ENCODE assay signal across 12 cellular contexts in the genomic region with DNA sequence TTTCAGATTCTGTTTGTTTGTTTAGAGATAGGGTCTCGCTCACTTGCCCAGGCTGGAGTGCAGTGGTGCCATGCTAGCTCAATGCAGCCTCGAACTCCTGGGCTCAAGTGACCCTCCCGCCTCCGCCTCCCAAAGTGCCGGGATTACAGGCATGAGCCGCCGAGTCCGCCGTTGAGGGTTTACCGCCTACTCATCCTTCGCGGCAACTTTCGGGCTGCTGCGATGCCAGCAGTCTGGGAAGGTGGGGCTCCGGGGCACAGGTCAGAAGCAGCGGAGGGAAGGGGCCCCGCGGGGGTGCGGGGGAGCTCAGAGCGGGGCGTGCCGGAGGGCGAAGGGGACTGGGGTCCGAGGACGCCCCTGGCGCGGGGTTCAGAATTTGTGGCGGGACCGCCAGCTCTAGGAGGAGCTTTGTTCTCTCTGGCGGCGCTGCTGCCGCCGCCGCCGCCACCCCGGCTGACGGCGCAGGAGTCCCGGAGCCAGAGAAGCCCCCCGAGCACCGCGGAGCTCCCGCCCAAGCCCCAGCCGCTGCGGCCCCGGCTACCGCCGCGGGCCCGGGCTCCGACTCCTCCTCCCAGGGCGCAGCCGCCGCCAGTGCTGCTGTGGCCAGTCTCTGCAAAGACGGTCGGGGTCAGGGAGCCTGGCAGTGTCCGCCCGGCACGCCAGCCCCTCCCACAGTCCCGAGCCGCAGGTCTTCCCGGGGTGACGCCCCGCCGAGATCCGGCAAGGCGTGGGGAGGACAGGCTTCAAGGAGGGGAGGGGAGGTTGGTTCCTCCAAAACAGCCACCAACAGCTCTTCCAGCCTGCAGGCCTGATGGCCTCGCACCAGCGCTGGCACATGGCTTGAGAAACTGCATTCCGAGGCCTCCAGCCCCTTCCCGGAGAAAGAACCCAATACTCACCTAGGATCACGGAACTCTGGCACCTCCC. TPM values are rescaled to one million over a fixed set of nuclear protein-coding genes. Genes with fewer than 3 reads are reported as not detected.
DNase-seq lines count a peak whose midpoint lies in the region; ATAC-seq, FAIRE-seq and TF ChIP-seq lines count a peak whose summit lies in the region.
"Had no signal": no experiment of that assay in that cellular context is flagged by ENCODE, and none has a peak within 500 bp of the region (broad histone marks: within the 10 kb centered on the region; RNA-seq: fewer than 3 reads in every experiment).

No MANE protein-coding gene starts in this region.

- POLR2A ChIA-PET in activated CD4-positive, alpha-beta T cell treated with anti-CD3 and anti-CD28 coated beads for 36 hours (lab: Charles Lee) = interaction anchor here (0.7 kb wide), 1 partner anchor 19 kb away, joined by 3 read pairs; no protein-coding TSS in a partner anchor
- POLR2A ChIA-PET in K562 (lab: Yijun Ruan, JAX) = no interaction called here

- H2AFZ ChIP-seq in K562 (ENCODE audit: low read depth, low read length) = no peak overlapping the region

- peaks cover 18% of the 10 kb centered on the region for H3K27me3 Mint-ChIP-seq in activated CD4-positive, alpha-beta T cell treated with anti-CD3 and anti-CD28 coated beads for 36 hours

- no peaks in the 10 kb centered on the region for H3K9me3 Mint-ChIP-seq in activated CD4-positive, alpha-beta T cell treated with anti-CD3 and anti-CD28 coated beads for 36 hours (ENCODE audit: low read depth)

- H3K4me3 ChIP-seq in K562 (no peak overlapping the region), mucosa of descending colon (no peak overlapping the region), suprapubic skin (peak overlapping the region; percentile 36)

- peak; percentile 39 for ATAC-seq in activated CD4-positive, alpha-beta T cell treated with anti-CD3 and anti-CD28 coated beads for 36 hours
- peak; percentile 57; the same call in 2 of the 3 replicates for ATAC-seq in K562
- ATAC-seq in mucosa of descending colon = peak; percentile 17
- no peak for ATAC-seq in HG02759 (IDR thresholded peaks at IDR 0.05; ENCODE audit: unreplicated experiment)

- FAIRE-seq in K562 (lab: Jason Lieb, UNC) = no peak

- no peaks in the 10 kb centered on the region for H3K9me1 ChIP-seq in K562 (ENCODE audit: control insufficient read depth, insufficient read depth, low read length)

- H3K4me3 Mint-ChIP-seq in activated CD4-positive, alpha-beta T cell treated with anti-CD3 and anti-CD28 coated beads for 36 hours = peak overlapping the region; percentile 57

- H3K36me3 Mint-ChIP-seq in activated CD4-positive, alpha-beta T cell treated with anti-CD3 and anti-CD28 coated beads for 36 hours (ENCODE audit: low read depth) = no peaks in the 10 kb centered on the region

- DNase-seq in activated CD4-positive, alpha-beta T cell treated with anti-CD3 and anti-CD28 coated beads for 36 hours = peak; percentile 56
- DNase-seq in activated CD4-positive, alpha-beta T cell treated with anti-CD3 and anti-CD28 coated beads for 1 hour = no peak
- DNase-seq in K562 (ENCODE audit: extremely low read depth in 1 of 4, low spot score in 3 of 4) = peak in 2 of 4 experiments; percentile 38 to 43
- DNase-seq in mucosa of descending colon = no peak
- no peak for DNase-seq in suprapubic skin (ENCODE audit: low spot score in 2 of 2)
- no peak for DNase-seq in SW480 (ENCODE audit: low spot score)
- DNase-seq in midbrain (lab: John Stamatoyannopoulos, UW) = no peak
- DNase-seq: aorta, hippocampal formation had no signal

- TF ChIP-seq CTCF in K562 (IDR thresholded peaks at IDR 0.05 in 2 of 3, conservative IDR thresholded peaks at IDR 0.05 in 1 of 3; ENCODE audit: insufficient read depth in 2 of 3, low read depth in 1 of 3, low read length in 3 of 3) (no peak), mucosa of descending colon (IDR thresholded peaks at IDR 0.05) (no peak), suprapubic skin (IDR thresholded peaks at IDR 0.05) (no peak)

- peaks cover 11% of the 10 kb centered on the region; the same call in 1 of the 2 replicates for H4K20me1 ChIP-seq in K562 (replicated peaks; ENCODE audit: control insufficient read depth, insufficient read depth, low read length)

- 6% methylated on average over 38 of the region's 72 CpGs for WGBS in K562 (ENCODE audit: insufficient coverage, low coverage, missing lambda C conversion rate)
- 38% methylated on average over 4 of the region's 72 CpGs for WGBS in suprapubic skin

- H3K27me3 ChIP-seq in K562 (ENCODE audit: control insufficient read depth in 2 of 2, insufficient read depth in 2 of 2, low read length in 2 of 2) (peaks cover 35 to 36% of the 10 kb centered on the region in 2 experiments), suprapubic skin (peaks cover 31% of the 10 kb centered on the region)

- in situ Hi-C loops in K562 (cut with MboI) = no loop called here

- no peaks in the 10 kb centered on the region for H3K36me3 ChIP-seq in K562 (ENCODE audit: control insufficient read depth, insufficient read depth, low read length)
- H3K36me3 ChIP-seq in mucosa of descending colon (ENCODE audit: low read depth) = no peaks in the 10 kb centered on the region
- H3K36me3 ChIP-seq in suprapubic skin = no peaks in the 10 kb centered on the region

- H3K4me1 Mint-ChIP-seq in activated CD4-positive, alpha-beta T cell treated with anti-CD3 and anti-CD28 coated beads for 36 hours = peaks cover 9% of the 10 kb centered on the region

- H3K4me2 ChIP-seq in K562 (ENCODE audit: insufficient read depth, low read length) = no peak overlapping the region

- H3K27ac ChIP-seq in K562 (ENCODE audit: extremely low read depth, low read depth, low read length) (no peak overlapping the region), suprapubic skin (no peak overlapping the region)

- CTCF ChIA-PET in activated CD4-positive, alpha-beta T cell treated with anti-CD3 and anti-CD28 coated beads for 36 hours (lab: Charles Lee) = interaction anchor here (0.6 kb wide), 1 partner anchor 1115 kb away, joined by 3 read pairs; no protein-coding TSS in a partner anchor
- CTCF ChIA-PET in K562 (lab: Yijun Ruan, JAX; ENCODE audit: low intra/inter-chr PET ratio) = interaction anchor here (0.6 kb wide), 1 partner anchor 309 kb away, joined by 7 read pairs; no protein-coding TSS in a partner anchor

- TF ChIP-seq POLR2A in K562 (conservative IDR thresholded peaks at IDR 0.05) = no peak
- TF ChIP-seq POLR2A in suprapubic skin (IDR thresholded peaks at IDR 0.05) = no peak

- H3K27ac Mint-ChIP-seq in activated CD4-positive, alpha-beta T cell treated with anti-CD3 and anti-CD28 coated beads for 36 hours = peak overlapping the region; percentile 43

- no peaks in the 10 kb centered on the region for H3K79me2 ChIP-seq in K562 (ENCODE audit: control insufficient read depth, insufficient read depth, low read length)

- H3K9me3 ChIP-seq in K562 (replicated peaks; ENCODE audit: control insufficient read depth, insufficient read depth, low read depth, low read length) (no peaks in the 10 kb centered on the region), mucosa of descending colon (no peaks in the 10 kb centered on the region), suprapubic skin (no peaks in the 10 kb centered on the region)

- 0 out of 4 replicates have a peak overlapping the region, but pooled peaks of 1 of the 2 experiments have one; percentile 21 for H3K9ac ChIP-seq in K562 (ENCODE audit: insufficient read depth in 1 of 2, low read depth in 2 of 2, low read length in 2 of 2)

- intact Hi-C loops in activated CD4-positive, alpha-beta T cell treated with anti-CD3 and anti-CD28 coated beads for 36 hours (cut with DNase I, micrococcal nuclease) = loop anchor here (10.0 kb wide), 2 partner anchors 129 to 161 kb away; no protein-coding TSS in a partner anchor
- intact Hi-C loops in K562 (cut with micrococcal nuclease) = no loop called here
- intact Hi-C loops in mucosa of descending colon (cut with DNase I, micrococcal nuclease) = no loop called here

- no peak for TF ChIP-seq RAD21 in K562 (CRISPR knock-in tag; conservative IDR thresholded peaks at IDR 0.05 in 1 of 2, IDR thresholded peaks at IDR 0.05 in 1 of 2)

- H3K4me1 ChIP-seq in K562 (replicated peaks in 1 of 2; ENCODE audit: control insufficient read depth in 2 of 2, insufficient read depth in 2 of 2, low read length in 2 of 2) (peaks cover 0 to 12% of the 10 kb centered on the region in 2 experiments; a peak in 3 of 5 replicates), mucosa of descending colon (ENCODE audit: low read depth) (no peaks in the 10 kb centered on the region), suprapubic skin (peaks cover 11% of the 10 kb centered on the region)

- no peak for TF ChIP-seq EP300 in K562 (IDR thresholded peaks at IDR 0.05; ENCODE audit: low read length)
- no peak for TF ChIP-seq EP300 in suprapubic skin (IDR thresholded peaks at IDR 0.05)

- no TSS peak for BruUV-seq in K562 (replicated peaks; lab: Mats Ljungman, UMichigan)

RNA-seq across cellular contexts. Expression of gene KRT77, which starts 10.9 kb away (rescaled TPM):
- not detected for total RNA-seq in activated CD4-positive, alpha-beta T cell treated with anti-CD3 and anti-CD28 coated beads for 36 hours
- not detected in 2 replicates for total RNA-seq in K562 (2011; cell fraction: chromatin; rRNA removed; ENCODE audit: low replicate concordance)
- not detected in 2 replicates for total RNA-seq in K562 (2011; cell fraction: nucleolus; rRNA removed)
- not detected in 2 replicates for total RNA-seq in K562 (2011; cell fraction: nucleoplasm; rRNA removed)
- not detected in 2 replicates for total RNA-seq in K562 (2014; rRNA removed)
- not detected in 2 replicates for total RNA-seq in K562 (2014; rRNA removed; fragmentation: Illumina TruSeq; extraction: Trizol)
- total RNA-seq in K562 (2015; rRNA removed; fragmentation: Illumina TruSeq; extraction: Trizol) = not detected in 2 replicates
- not detected in 2 replicates for total RNA-seq in K562 (2021)
- polyA plus RNA-seq in K562 (2011; rRNA removed) = not detected in 2 replicates
- polyA plus RNA-seq in K562 (2011; cell fraction: cytosol; rRNA removed) = not detected in 2 replicates
- polyA plus RNA-seq in K562 (2011; cell fraction: nucleus; rRNA removed) = not detected in 2 replicates
- 0.03 and 0.07 TPM in 2 replicates for polyA plus RNA-seq in K562 (2012)
- not detected in 2 replicates for polyA plus RNA-seq in K562 (2014; fragmentation: Illumina TruSeq; extraction: Trizol)
- not detected for polyA plus RNA-seq in K562 (2014; fragmentation: Nextera tagmentation; extraction: Ambion mirVana)
- polyA plus RNA-seq in K562 (2014; rRNA removed) = not detected in 2 replicates
- not detected in 2 replicates for polyA minus RNA-seq in K562 (2011; rRNA and poly(A)+ RNA removed)
- polyA minus RNA-seq in K562 (2011; cell fraction: cytosol; rRNA and poly(A)+ RNA removed) = not detected in 2 replicates
- not detected in 2 replicates for polyA minus RNA-seq in K562 (2011; cell fraction: nucleus; rRNA and poly(A)+ RNA removed)
- total RNA-seq in mucosa of descending colon = not detected
- total RNA-seq in suprapubic skin = 100 to 1,000 TPM; 146 to 424 (median 275) TPM
- total RNA-seq: aorta, LHCN-M2 had no signal
- polyA plus RNA-seq: AG04450, aorta had no signal

RNA-seq across cellular contexts. Expression of gene KRT1, which starts 34.0 kb away (rescaled TPM):
- not detected for total RNA-seq in activated CD4-positive, alpha-beta T cell treated with anti-CD3 and anti-CD28 coated beads for 36 hours
- not detected in 2 replicates for total RNA-seq in K562 (2011; cell fraction: chromatin; rRNA removed; ENCODE audit: low replicate concordance)
- total RNA-seq in K562 (2011; cell fraction: nucleolus; rRNA removed) = not detected in 2 replicates
- total RNA-seq in K562 (2011; cell fraction: nucleoplasm; rRNA removed) = not detected in 2 replicates
- total RNA-seq in K562 (2014; rRNA removed) = not detected in 2 replicates
- total RNA-seq in K562 (2014; rRNA removed; fragmentation: Illumina TruSeq; extraction: Trizol) = not detected in 2 replicates
- total RNA-seq in K562 (2015; rRNA removed; fragmentation: Illumina TruSeq; extraction: Trizol) = 0.11 and 0.18 TPM in 2 replicates
- total RNA-seq in K562 (2021) = not detected in 2 replicates
- polyA plus RNA-seq in K562 (2011; rRNA removed) = not detected in 2 replicates
- polyA plus RNA-seq in K562 (2011; cell fraction: cytosol; rRNA removed) = not detected in 2 replicates
- polyA plus RNA-seq in K562 (2011; cell fraction: nucleus; rRNA removed) = not detected in 2 replicates
- 0.33 TPM in 1 of 2 replicates, not detected in the other for polyA plus RNA-seq in K562 (2012)
- polyA plus RNA-seq in K562 (2014; fragmentation: Illumina TruSeq; extraction: Trizol) = not detected in 2 replicates
- polyA plus RNA-seq in K562 (2014; fragmentation: Nextera tagmentation; extraction: Ambion mirVana) = not detected
- not detected in 2 replicates for polyA plus RNA-seq in K562 (2014; rRNA removed)
- polyA minus RNA-seq in K562 (2011; rRNA and poly(A)+ RNA removed) = not detected in 2 replicates
- not detected in 2 replicates for polyA minus RNA-seq in K562 (2011; cell fraction: cytosol; rRNA and poly(A)+ RNA removed)
- not detected in 2 replicates for polyA minus RNA-seq in K562 (2011; cell fraction: nucleus; rRNA and poly(A)+ RNA removed)
- total RNA-seq in mucosa of descending colon = under 1 TPM; 0.35 to 0.89 (median 0.38) TPM
- total RNA-seq in suprapubic skin = 1,000 to 10,000 TPM; 4,815 to 9,656 (median 5,822) TPM
- total RNA-seq: LHCN-M2 had no signal
- polyA plus RNA-seq: AG04450, aorta had no signal

Comparison
In these comparisons a context has a peak if more than half of its experiments do, and no peak if none do; other contexts are left out.
1. RNA of gene KRT77, which starts 10.9 kb away (total RNA-seq): 146 to 424 TPM in suprapubic skin; not detected in activated CD4-positive, alpha-beta T cell treated with anti-CD3 and anti-CD28 coated beads for 36 hours, not detected in K562 and not detected in mucosa of descending colon; every median in the first group is over 100 times any median in the second.
2. RNA of gene KRT1, which starts 34.0 kb away (total RNA-seq): 4,815 to 9,656 TPM in suprapubic skin; 0.35 to 0.89 TPM in mucosa of descending colon, not detected in activated CD4-positive, alpha-beta T cell treated with anti-CD3 and anti-CD28 coated beads for 36 hours and 0.11 to 0.18 TPM in K562; every median in the first group is over 1,000 times any median in the second.
3. intact Hi-C loops: an anchor here in activated CD4-positive, alpha-beta T cell treated with anti-CD3 and anti-CD28 coated beads for 36 hours (10.0 kb wide); none called in K562 and mucosa of descending colon.